In genomic region chr22:43996981-43997265, GRCh38 we compare ENCODE assay signal across 14 cellular contexts. TPM values are rescaled to one million over a fixed set of nuclear protein-coding genes. Genes with fewer than 3 reads are reported as not detected.
DNase-seq lines count a peak whose midpoint lies in the region; ATAC-seq lines count a peak whose summit lies in the region.
"Had no signal": no experiment of that assay in that cellular context is flagged by ENCODE, and none has a peak within 500 bp of the region (broad histone marks: within the 10 kb centered on the region; RNA-seq: fewer than 3 reads in every experiment).

No MANE protein-coding gene starts in this region.

- H3K27me3 Mint-ChIP-seq in CD4-positive, CD25-positive, alpha-beta regulatory T cell, result no peaks in the 10 kb centered on the region
- H3K27me3 Mint-ChIP-seq in activated naive CD8-positive, alpha-beta T cell, result no peaks in the 10 kb centered on the region
- no peaks in the 10 kb centered on the region for H3K27me3 Mint-ChIP-seq in naive B cell

- peak overlapping the region; percentile 87 to 97 (median 93) for H3K4me3 Mint-ChIP-seq in CD4-positive, CD25-positive, alpha-beta regulatory T cell
- peak overlapping the region; percentile 89 for H3K4me3 Mint-ChIP-seq in activated naive CD8-positive, alpha-beta T cell
- peak overlapping the region; percentile 5 to 96 (median 88) for H3K4me3 Mint-ChIP-seq in naive B cell

- ATAC-seq in CD4-positive, CD25-positive, alpha-beta regulatory T cell (ENCODE audit: low read depth in 2 of 2), result no peak
- ATAC-seq in naive B cell (ENCODE audit: low read depth in 2 of 2), result no peak
- no peak for ATAC-seq in left lobe of liver
- ATAC-seq in GM21786 (IDR thresholded peaks at IDR 0.05; ENCODE audit: unreplicated experiment), result no peak
- ATAC-seq: HCT116 had no signal

- H3K4me3 ChIP-seq in CD4-positive, CD25-positive, alpha-beta regulatory T cell (ENCODE audit: low read depth, low read length), result peak overlapping the region; percentile 79
- H3K4me3 ChIP-seq: SJCRH30 had no signal

- H3K27me3 ChIP-seq in CD4-positive, CD25-positive, alpha-beta regulatory T cell (ENCODE audit: control insufficient read depth, insufficient read depth, low read length), result no peaks in the 10 kb centered on the region
- H3K27me3 ChIP-seq: SJCRH30 had no signal

- no peaks in the 10 kb centered on the region for H3K9me3 Mint-ChIP-seq in CD4-positive, CD25-positive, alpha-beta regulatory T cell
- no peaks in the 10 kb centered on the region for H3K9me3 Mint-ChIP-seq in activated naive CD8-positive, alpha-beta T cell (ENCODE audit: low read depth)
- H3K9me3 Mint-ChIP-seq in naive B cell, result no peaks in the 10 kb centered on the region
- H3K9me3 Mint-ChIP-seq: nephron had no signal

- peaks cover 22% of the 10 kb centered on the region for H3K36me3 ChIP-seq in CD4-positive, CD25-positive, alpha-beta regulatory T cell (ENCODE audit: control insufficient read depth, insufficient read depth, low read length)
- H3K36me3 ChIP-seq: SJCRH30 had no signal

- H3K27ac Mint-ChIP-seq in CD4-positive, CD25-positive, alpha-beta regulatory T cell, result peak overlapping the region; percentile 89 to 95 (median 93)
- peak overlapping the region; percentile 92 for H3K27ac Mint-ChIP-seq in activated naive CD8-positive, alpha-beta T cell
- H3K27ac Mint-ChIP-seq in naive B cell, result peak overlapping the region; percentile 97 to 99 (median 99)

- peak overlapping the region; percentile 73 for H3K27ac ChIP-seq in CD4-positive, CD25-positive, alpha-beta regulatory T cell (ENCODE audit: insufficient read depth, low read length, poor library complexity, severe bottlenecking)
- H3K27ac ChIP-seq: SJCRH30 had no signal

- peaks cover 26% of the 10 kb centered on the region for H3K36me3 Mint-ChIP-seq in CD4-positive, CD25-positive, alpha-beta regulatory T cell
- peaks cover 12% of the 10 kb centered on the region for H3K36me3 Mint-ChIP-seq in activated naive CD8-positive, alpha-beta T cell
- H3K36me3 Mint-ChIP-seq in naive B cell, result peaks cover 4 to 6% of the 10 kb centered on the region in 2 donors

- H3K4me1 ChIP-seq in CD4-positive, CD25-positive, alpha-beta regulatory T cell (ENCODE audit: control insufficient read depth, insufficient read depth, low read length, poor library complexity, severe bottlenecking), result peaks cover 18% of the 10 kb centered on the region

- DNase-seq in CD4-positive, CD25-positive, alpha-beta regulatory T cell, result no peak
- DNase-seq in ELF-1 (ENCODE audit: low read depth, low spot score), result peak; percentile 26
- DNase-seq in naive B cell, result no peak
- DNase-seq in left lobe of liver (ENCODE audit: low spot score), result no peak
- no peak for DNase-seq in OCI-M1 (lab: John Stamatoyannopoulos, UW)
- DNase-seq: amniotic stem cell, C1 segment of cervical spinal cord, NCI-H1694 treated with DMSO at 0.1 percent for 48 hours, NCI-H446 treated with DMSO at 0.1 percent for 48 hours, SJCRH30 had no signal

- H3K4me1 Mint-ChIP-seq in CD4-positive, CD25-positive, alpha-beta regulatory T cell, result peaks cover 10 to 36% (median 21%) of the 10 kb centered on the region in 4 donors
- peaks cover 29% of the 10 kb centered on the region for H3K4me1 Mint-ChIP-seq in activated naive CD8-positive, alpha-beta T cell (ENCODE audit: low read depth)
- H3K4me1 Mint-ChIP-seq in naive B cell, result peaks cover 36 to 78% (median 61%) of the 10 kb centered on the region in 3 donors

- H3K9me3 ChIP-seq in CD4-positive, CD25-positive, alpha-beta regulatory T cell (ENCODE audit: control insufficient read depth in 2 of 2, low read length in 2 of 2), result no peaks in the 10 kb centered on the region
- H3K9me3 ChIP-seq: SJCRH30 had no signal

RNA-seq across cellular contexts. Expression of gene PARVB, which starts 27.2 kb away (rescaled TPM):
- 20.6 TPM for total RNA-seq in CD4-positive, CD25-positive, alpha-beta regulatory T cell
- 10 to 100 TPM in 1 of 4 donors, 1 to 10 TPM in 3; 3.7 to 13.8 (median 5.0) TPM for polyA plus RNA-seq in CD4-positive, CD25-positive, alpha-beta regulatory T cell
- polyA plus RNA-seq in naive B cell (ENCODE audit: low read depth in 6 of 6), result 10 to 100 TPM; 18.6 to 30.0 (median 21.3) TPM
- total RNA-seq in left lobe of liver, result 14.3 TPM
- total RNA-seq: SJCRH30 had no signal

RNA-seq across cellular contexts. Expression of gene SAMM50, which starts 41.7 kb away (rescaled TPM):
- total RNA-seq in CD4-positive, CD25-positive, alpha-beta regulatory T cell, result 25.1 TPM
- polyA plus RNA-seq in CD4-positive, CD25-positive, alpha-beta regulatory T cell, result 10 to 100 TPM; 75.3 to 96.4 (median 76.6) TPM
- 10 to 100 TPM; 64.0 to 96.1 (median 75.4) TPM for polyA plus RNA-seq in naive B cell (ENCODE audit: low read depth in 6 of 6)
- total RNA-seq in left lobe of liver, result 23.6 TPM
